In genomic region chr2:54641988-54642387, GRCh38 we compare ENCODE assay signal across 13 cellular contexts.
A peak's percentile ranks its signal among the peaks of the same experiment; 100 is the strongest.
DNase-seq lines count a peak whose midpoint lies in the region; ATAC-seq and TF ChIP-seq lines count a peak whose summit lies in the region.
"Had no signal": no experiment of that assay in that cellular context is flagged by ENCODE, and none has a peak within 500 bp of the region (broad histone marks: within the 10 kb centered on the region; RNA-seq: fewer than 3 reads in every experiment).

No MANE protein-coding gene starts in this region.

- CTCF ChIA-PET in naive thymus-derived CD4-positive, alpha-beta T cell (lab: Charles Lee) = no interaction called here
- CTCF ChIA-PET in HEK293T (lab: Yijun Ruan, JAX) = no interaction called here

- peaks cover 11% of the 10 kb centered on the region for H3K36me3 Mint-ChIP-seq in activated naive CD4-positive, alpha-beta T cell treated with anti-CD3 and anti-CD28 coated beads, Interleukin-2, amount 50 U/mL, for 24 hours
- H3K36me3 Mint-ChIP-seq in naive thymus-derived CD4-positive, alpha-beta T cell = peaks cover 15 to 81% (median 40%) of the 10 kb centered on the region in 5 donors

- H3K27me3 ChIP-seq in gastroesophageal sphincter (no peaks in the 10 kb centered on the region), upper lobe of left lung (no peaks in the 10 kb centered on the region)
- no peaks in the 10 kb centered on the region for H3K27me3 ChIP-seq in naive thymus-derived CD4-positive, alpha-beta T cell (ENCODE audit: control insufficient read depth in 2 of 2, insufficient read depth in 2 of 2, low read length in 2 of 2)

- no peak for TF ChIP-seq EP300 in gastroesophageal sphincter (IDR thresholded peaks at IDR 0.05)
- TF ChIP-seq EP300 in upper lobe of left lung (IDR thresholded peaks at IDR 0.05) = no peak

- no peaks in the 10 kb centered on the region for H3K9me3 ChIP-seq in gastroesophageal sphincter
- H3K9me3 ChIP-seq in naive thymus-derived CD4-positive, alpha-beta T cell (ENCODE audit: control insufficient read depth in 2 of 3, low read length in 3 of 3) = no peaks in the 10 kb centered on the region
- no peaks in the 10 kb centered on the region for H3K9me3 ChIP-seq in upper lobe of left lung

- no peak for TF ChIP-seq POLR2A in gastroesophageal sphincter (IDR thresholded peaks at IDR 0.05)
- TF ChIP-seq POLR2A in upper lobe of left lung (IDR thresholded peaks at IDR 0.05) = no peak

- H3K4me3 ChIP-seq in gastroesophageal sphincter (no peak overlapping the region), upper lobe of left lung (no peak overlapping the region)
- no peak overlapping the region for H3K4me3 ChIP-seq in naive thymus-derived CD4-positive, alpha-beta T cell (ENCODE audit: low read length)

- H3K27ac Mint-ChIP-seq in activated naive CD4-positive, alpha-beta T cell treated with anti-CD3 and anti-CD28 coated beads, Interleukin-2, amount 50 U/mL, for 24 hours = peak overlapping the region; percentile 81
- peak overlapping the region; percentile 7 to 84 (median 64) for H3K27ac Mint-ChIP-seq in naive thymus-derived CD4-positive, alpha-beta T cell

- H3K4me1 ChIP-seq in gastroesophageal sphincter (peaks cover 0 to 73% (median 16%) of the 10 kb centered on the region in 3 donors), upper lobe of left lung (peaks cover 24 to 41% (median 33%) of the 10 kb centered on the region in 4 donors)
- no peaks in the 10 kb centered on the region for H3K4me1 ChIP-seq in naive thymus-derived CD4-positive, alpha-beta T cell (ENCODE audit: control insufficient read depth in 2 of 2, insufficient read depth in 2 of 2, low read length in 2 of 2)

- ATAC-seq in gastroesophageal sphincter (no peak), upper lobe of left lung (ENCODE audit: low FRiP score in 2 of 2) (no peak)
- ATAC-seq in naive thymus-derived CD4-positive, alpha-beta T cell = no peak

- peak overlapping the region in 3 of 4 donors; percentile 50 to 62 (median 53) for H3K27ac ChIP-seq in gastroesophageal sphincter
- H3K27ac ChIP-seq in naive thymus-derived CD4-positive, alpha-beta T cell (ENCODE audit: low read depth, low read length) = no peak overlapping the region
- peak overlapping the region; percentile 37 to 87 (median 64) for H3K27ac ChIP-seq in upper lobe of left lung

- peaks cover 11% of the 10 kb centered on the region for H3K4me1 Mint-ChIP-seq in activated naive CD4-positive, alpha-beta T cell treated with anti-CD3 and anti-CD28 coated beads, Interleukin-2, amount 50 U/mL, for 24 hours
- peaks cover 12 to 38% (median 29%) of the 10 kb centered on the region in 7 donors for H3K4me1 Mint-ChIP-seq in naive thymus-derived CD4-positive, alpha-beta T cell

- H3K4me3 Mint-ChIP-seq in activated naive CD4-positive, alpha-beta T cell treated with anti-CD3 and anti-CD28 coated beads, Interleukin-2, amount 50 U/mL, for 24 hours = no peak overlapping the region
- H3K4me3 Mint-ChIP-seq in naive thymus-derived CD4-positive, alpha-beta T cell = peak overlapping the region in 1 of 10 donors; percentile 26

- H3K36me3 ChIP-seq in gastroesophageal sphincter = peaks cover 6 to 75% of the 10 kb centered on the region in 2 donors
- H3K36me3 ChIP-seq in naive thymus-derived CD4-positive, alpha-beta T cell (ENCODE audit: control insufficient read depth in 2 of 3, insufficient read depth in 3 of 3, low read length in 3 of 3) = peaks cover 21 to 90% (median 58%) of the 10 kb centered on the region in 3 experiments
- peaks cover 41 to 90% (median 64%) of the 10 kb centered on the region in 4 donors for H3K36me3 ChIP-seq in upper lobe of left lung

- 79 to 83% methylated on average over 2 to 7 of the region's 8 CpGs for WGBS in gastroesophageal sphincter (ENCODE audit: low coverage in 1 of 2), 2 donors
- 59 to 74% methylated on average over 8 of the region's 8 CpGs for WGBS in upper lobe of left lung, 2 donors

- DNase-seq in activated naive CD4-positive, alpha-beta T cell treated with anti-CD3 and anti-CD28 coated beads, Interleukin-2, amount 50 U/mL, for 16 hours = no peak
- DNase-seq in naive thymus-derived CD4-positive, alpha-beta T cell = no peak
- no peak for DNase-seq in upper lobe of left lung
- no peak for DNase-seq in activated CD8-positive, alpha-beta memory T cell treated with anti-CD3 and anti-CD28 coated beads, Interleukin-2, amount 50 U/mL, for 48 hours
- DNase-seq in DMS 273 treated with DMSO at 0.1 percent for 48 hours (lab: John Stamatoyannopoulos, UW) = no peak
- DNase-seq in HEK293T (ENCODE audit: extremely low spot score) = no peak
- DNase-seq: ACHN; activated CD8-positive, alpha-beta memory T cell treated with anti-CD3 and anti-CD28 coated beads, Interleukin-2, amount 50 U/mL, for 4 hours; islet precursor cell; MM.1S; NCI-H226 had no signal

- no peak for TF ChIP-seq CTCF in gastroesophageal sphincter (IDR thresholded peaks at IDR 0.05)
- TF ChIP-seq CTCF in upper lobe of left lung (IDR thresholded peaks at IDR 0.05) = no peak

- H3K27me3 Mint-ChIP-seq in activated naive CD4-positive, alpha-beta T cell treated with anti-CD3 and anti-CD28 coated beads, Interleukin-2, amount 50 U/mL, for 24 hours = no peaks in the 10 kb centered on the region
- no peaks in the 10 kb centered on the region for H3K27me3 Mint-ChIP-seq in naive thymus-derived CD4-positive, alpha-beta T cell

- POLR2A ChIA-PET in naive thymus-derived CD4-positive, alpha-beta T cell (lab: Charles Lee) = interaction anchor here (0.7 kb wide), 1 partner anchor 61 kb away, joined by 3 read pairs; no protein-coding TSS in a partner anchor
- POLR2A ChIA-PET in HEK293T (lab: Yijun Ruan, JAX) = no interaction called here

- no peaks in the 10 kb centered on the region for H3K9me3 Mint-ChIP-seq in activated naive CD4-positive, alpha-beta T cell treated with anti-CD3 and anti-CD28 coated beads, Interleukin-2, amount 50 U/mL, for 24 hours
- H3K9me3 Mint-ChIP-seq in naive thymus-derived CD4-positive, alpha-beta T cell = no peaks in the 10 kb centered on the region

- intact Hi-C loops in naive thymus-derived CD4-positive, alpha-beta T cell (cut with micrococcal nuclease) = no loop called here

TF ChIP-seq in HEK293T, 16 proteins besides CTCF, POLR2A, EP300 and RAD21:
- TF ChIP-seq FOXK2 (IDR thresholded peaks at IDR 0.05) (no peak), SUZ12 (IDR thresholded peaks at IDR 0.05) (no peak), BHLHE40 (IDR thresholded peaks at IDR 0.05; ENCODE audit: borderline replicate concordance) (no peak), SP1 (IDR thresholded peaks at IDR 0.05) (no peak), PKNOX1 (IDR thresholded peaks at IDR 0.05) (no peak), CTBP1 (IDR thresholded peaks at IDR 0.05; ENCODE audit: borderline replicate concordance) (no peak), ARNT (IDR thresholded peaks at IDR 0.05) (no peak)
